ENCODE assay signal across 13 cellular contexts in genomic region chr3:51953445-51953844, GRCh38. TPM values are rescaled to one million over a fixed set of nuclear protein-coding genes. Genes with fewer than 3 reads are reported as not detected.
DNase-seq lines count a peak whose midpoint lies in the region; ATAC-seq, FAIRE-seq and TF ChIP-seq lines count a peak whose summit lies in the region.
"Had no signal": no experiment of that assay in that cellular context is flagged by ENCODE, and none has a peak within 500 bp of the region (broad histone marks: within the 10 kb centered on the region; RNA-seq: fewer than 3 reads in every experiment).

No MANE protein-coding gene starts in this region.

- intact Hi-C loops in psoas muscle (cut with DNase I), result no loop called here
- intact Hi-C loops in posterior cingulate gyrus (cut with DNase I), result no loop called here

- ATAC-seq in psoas muscle, result no peak
- ATAC-seq: natural killer cell had no signal

- peaks cover 0 to 36% of the 10 kb centered on the region in 2 donors for H3K36me3 ChIP-seq in psoas muscle (ENCODE audit: insufficient read depth in 1 of 2, low read depth in 1 of 2)
- H3K36me3 ChIP-seq in Peyer's patch, result peaks cover 0 to 2% (median 0%) of the 10 kb centered on the region in 3 donors

- 54 to 74% (median 57%) methylated on average over 3 of the region's 3 CpGs for WGBS in psoas muscle, 3 donors

- DNase-seq in AG08395 (ENCODE audit: low spot score) (peak; percentile 50), Kasumi-1 (lab: John Stamatoyannopoulos, UW) (peak; percentile 76 to 82), RCC 7860 (ENCODE audit: low spot score) (peak; percentile 44), fibroblast of pulmonary artery (ENCODE audit: low read depth) (peak; percentile 72), psoas muscle (no peak), Peyer's patch (no peak), posterior cingulate gyrus (no peak)
- DNase-seq in stimulated activated CD4-positive, alpha-beta T cell treated with anti-CD3 and anti-CD28 coated beads, Interleukin-4, amount 100 ng/mL, for 4 hours, result no peak
- DNase-seq: activated naive CD4-positive, alpha-beta T cell treated with anti-CD3 and anti-CD28 coated beads, Interleukin-2, amount 10 ng/mL, durations not matched to agents 7 days and 5 days; CD4-positive, alpha-beta memory T cell; effector CD8-positive, alpha-beta T cell; natural killer cell; substantia nigra had no signal

- H3K27me3 ChIP-seq in psoas muscle (ENCODE audit: insufficient read depth in 3 of 3, low read length in 2 of 3) (no peaks in the 10 kb centered on the region), Peyer's patch (no peaks in the 10 kb centered on the region)

- H3K9me3 ChIP-seq in psoas muscle (no peaks in the 10 kb centered on the region), Peyer's patch (peaks cover 0 to 6% (median 0%) of the 10 kb centered on the region in 4 donors)

- H3K27ac ChIP-seq in psoas muscle (no peak overlapping the region), Peyer's patch (no peak overlapping the region)

- no peak for FAIRE-seq in RCC 7860 (lab: Jason Lieb, UNC)

- no peak overlapping the region for H3K4me3 ChIP-seq in fibroblast of pulmonary artery (replicated peaks; ENCODE audit: low read depth, low read length)
- no peak overlapping the region for H3K4me3 ChIP-seq in psoas muscle
- no peak overlapping the region for H3K4me3 ChIP-seq in Peyer's patch

- TF ChIP-seq CTCF in fibroblast of pulmonary artery (IDR thresholded peaks at IDR 0.05; ENCODE audit: low read length, missing control alignments) (no peak), psoas muscle (IDR thresholded peaks at IDR 0.05) (no peak), Peyer's patch (IDR thresholded peaks at IDR 0.05) (no peak)

- H3K4me1 ChIP-seq in psoas muscle, result peaks cover 16% of the 10 kb centered on the region
- H3K4me1 ChIP-seq in Peyer's patch, result peaks cover 0 to 15% (median 7%) of the 10 kb centered on the region in 4 donors

- TF ChIP-seq POLR2A in Peyer's patch (IDR thresholded peaks at IDR 0.05), result no peak

RNA-seq across cellular contexts. Expression of gene GPR62, which starts 1.7 kb away (rescaled TPM):
- total RNA-seq in psoas muscle (under 1 TPM; 0.16 to 0.65 (median 0.32) TPM), Peyer's patch (not detected)
- under 1 TPM; 0.04 to 0.93 (median 0.07) TPM for polyA plus RNA-seq in psoas muscle
- total RNA-seq: CD4-positive, alpha-beta memory T cell; natural killer cell had no signal
- polyA plus RNA-seq: CD4-positive, alpha-beta memory T cell had no signal

RNA-seq across cellular contexts. Expression of gene PARP3, which starts 11.3 kb away (rescaled TPM):
- total RNA-seq in psoas muscle (10 to 100 TPM in 3 of 4 donors, 1 to 10 TPM in 1; 10.0 to 15.8 (median 13.1) TPM), Peyer's patch (100 to 1,000 TPM; 100 to 157 (median 137) TPM)
- polyA plus RNA-seq in psoas muscle, result 10 to 100 TPM in 1 of 3 donors, 1 to 10 TPM in 2; 5.2 to 11.3 (median 9.9) TPM

RNA-seq across cellular contexts. Expression of gene RRP9, which starts 11.7 kb away (rescaled TPM):
- 10 to 100 TPM; 19.9 to 28.2 (median 26.3) TPM for total RNA-seq in psoas muscle
- polyA plus RNA-seq in psoas muscle, result 10 to 100 TPM; 32.6 to 61.4 (median 36.9) TPM
- 10 to 100 TPM in 1 of 4 donors, 1 to 10 TPM in 3; 4.7 to 17.3 (median 7.7) TPM for total RNA-seq in Peyer's patch

RNA-seq across cellular contexts. Expression of gene PCBP4, which starts 13.8 kb away (rescaled TPM):
- total RNA-seq in psoas muscle (100 to 1,000 TPM; 117 to 161 (median 126) TPM), Peyer's patch (10 to 100 TPM; 31.3 to 44.7 (median 37.7) TPM)
- 100 to 1,000 TPM in 1 of 3 donors, 10 to 100 TPM in 2; 36.0 to 133 (median 60.7) TPM for polyA plus RNA-seq in psoas muscle

RNA-seq across cellular contexts. Expression of gene ABHD14B, which starts 20.4 kb away (rescaled TPM):
- total RNA-seq in psoas muscle (10 to 100 TPM in 3 of 4 donors, 1 to 10 TPM in 1; 9.5 to 15.9 (median 15.5) TPM), Peyer's patch (100 to 1,000 TPM in 3 of 4 donors, 10 to 100 TPM in 1; 43.7 to 135 (median 127) TPM)
- polyA plus RNA-seq in psoas muscle, result 10 to 100 TPM; 11.7 to 24.8 (median 12.3) TPM

Comparison
In these comparisons a context has a peak if more than half of its experiments do, and no peak if none do; other contexts are left out.
1. DNase-seq: peak in AG08395 (single experiment), Kasumi-1 (2 of 2), RCC 7860 (single experiment) and fibroblast of pulmonary artery (single experiment); none in psoas muscle (0 of 2), stimulated activated CD4-positive, alpha-beta T cell treated with anti-CD3 and anti-CD28 coated beads, Interleukin-4, amount 100 ng/mL, for 4 hours (0 of 2), Peyer's patch (0 of 3) and posterior cingulate gyrus (0 of 10).
2. RNA of gene PARP3, which starts 11.3 kb away (total RNA-seq): 100 to 157 TPM in Peyer's patch; 10.0 to 15.8 TPM in psoas muscle; every median in the first group is over 4 times any median in the second.